In the genomic region with DNA sequence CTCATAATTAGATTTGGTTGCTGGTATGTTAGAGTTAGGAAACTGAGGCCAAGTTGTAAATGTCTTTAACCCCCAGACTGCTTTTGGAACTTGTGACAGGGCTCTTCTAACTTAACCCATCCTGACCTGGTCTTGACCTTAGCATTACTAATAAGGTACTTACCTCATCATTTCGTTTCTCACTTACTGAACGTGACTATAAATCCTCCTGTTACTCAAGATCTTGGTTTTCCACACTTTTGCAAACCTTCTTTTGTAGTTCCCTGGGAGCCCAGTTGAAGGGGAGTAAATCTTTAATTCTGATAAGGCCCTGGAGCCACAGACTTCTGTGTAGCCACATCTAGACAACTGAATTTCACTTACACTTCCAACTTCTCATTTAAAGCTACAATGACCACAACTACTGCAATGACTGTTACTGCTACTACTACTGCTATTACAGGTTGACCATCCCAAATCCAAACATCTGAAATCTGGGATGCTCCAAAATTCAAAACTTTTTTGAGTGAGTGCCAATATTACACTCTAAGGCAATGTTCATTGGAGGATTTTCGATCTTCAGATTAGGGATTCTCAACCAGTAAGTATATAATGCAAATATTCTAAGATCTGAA, we compare ENCODE assay signal across 24 cellular contexts.
DNase-seq lines count a peak whose midpoint lies in the region; ATAC-seq, FAIRE-seq and TF ChIP-seq lines count a peak whose summit lies in the region.
"Had no signal": no experiment of that assay in that cellular context is flagged by ENCODE, and none has a peak within 500 bp of the region (broad histone marks: within the 10 kb centered on the region; RNA-seq: fewer than 3 reads in every experiment).

No MANE protein-coding gene starts in this region.

- DNase-seq in stimulated activated naive CD8-positive, alpha-beta T cell treated with anti-CD3 and anti-CD28 coated beads, Interleukin-15, amount 100 ng/mL, for 72 hours = no peak
- no peak for DNase-seq in stimulated activated naive CD8-positive, alpha-beta T cell treated with anti-CD3 and anti-CD28 coated beads, Interleukin-15, Interleukin-2, amounts not matched to agents 100 U/mL and 50 U/mL, for 24 hours
- DNase-seq in HTR-8/SVneo (ENCODE audit: insufficient read length, low spot score) (no peak), glutamatergic neuron (no peak), A673 (ENCODE audit: low spot score) (no peak), T-cell (no peak)
- DNase-seq in activated CD4-positive, alpha-beta memory T cell treated with anti-CD3 and anti-CD28 coated beads, Interleukin-2, amount 10 ng/mL, durations not matched to agents 7 days and 5 days = no peak
- DNase-seq: activated CD4-positive, alpha-beta T cell treated with anti-CD3 and anti-CD28 coated beads for 4 hours; activated naive CD8-positive, alpha-beta T cell treated with anti-CD3 and anti-CD28 coated beads, Interleukin-2, amount 50 U/mL, for 24 hours; body of pancreas; effector CD4-positive, alpha-beta T cell; foreskin melanocyte; GOT3; hippocampal formation; IMR-90; left ventricle myocardium superior; NCI-H524 treated with DMSO at 0.1 percent for 48 hours had no signal

- no TSS peak for BruUV-seq in A673 (replicated peaks; lab: Mats Ljungman, UMichigan)

- no peak overlapping the region for H3K4me3 Mint-ChIP-seq in stimulated activated naive CD8-positive, alpha-beta T cell treated with anti-CD3 and anti-CD28 coated beads, Interleukin-15, amount 100 ng/mL, for 72 hours
- H3K4me3 Mint-ChIP-seq in glutamatergic neuron (ENCODE audit: unreplicated experiment) (no peak overlapping the region), T-cell (no peak overlapping the region)
- no peak overlapping the region for H3K4me3 Mint-ChIP-seq in activated CD4-positive, alpha-beta memory T cell treated with anti-CD3 and anti-CD28 coated beads, Interleukin-2, amount 10 ng/mL, durations not matched to agents 7 days and 5 days
- H3K4me3 Mint-ChIP-seq: activated naive CD8-positive, alpha-beta T cell treated with anti-CD3 and anti-CD28 coated beads, Interleukin-2, amount 50 U/mL, for 24 hours; neural progenitor cell had no signal

- peaks cover 0 to 8% of the 10 kb centered on the region in 2 donors for H3K9me3 Mint-ChIP-seq in stimulated activated naive CD8-positive, alpha-beta T cell treated with anti-CD3 and anti-CD28 coated beads, Interleukin-15, amount 100 ng/mL, for 72 hours
- peaks cover 6% of the 10 kb centered on the region for H3K9me3 Mint-ChIP-seq in glutamatergic neuron (ENCODE audit: unreplicated experiment)
- no peaks in the 10 kb centered on the region for H3K9me3 Mint-ChIP-seq in activated CD4-positive, alpha-beta memory T cell treated with anti-CD3 and anti-CD28 coated beads, Interleukin-2, amount 10 ng/mL, durations not matched to agents 7 days and 5 days
- H3K9me3 Mint-ChIP-seq in T-cell = no peaks in the 10 kb centered on the region
- H3K9me3 Mint-ChIP-seq: activated naive CD8-positive, alpha-beta T cell treated with anti-CD3 and anti-CD28 coated beads, Interleukin-2, amount 50 U/mL, for 24 hours; activated T-helper 2 cell treated with anti-CD3 and anti-CD28 coated beads, Interferon-gamma antibody, Interleukin-2, Interleukin-4, amounts not matched to agents 10 μg/mL and 5 μg/mL and 100 μg/mL, durations not matched to agents 14 hours and 24 hours and 36 hours had no signal

- intact Hi-C loops in A673 (cut with micrococcal nuclease; ENCODE audit: unreplicated experiment) = no loop called here

- H3K4me3 ChIP-seq in A673 (ENCODE audit: low read depth, low read length, poor library complexity, severe bottlenecking) = no peak overlapping the region
- H3K4me3 ChIP-seq: body of pancreas, neural progenitor cell, suprapubic skin, vagina had no signal

- no peaks in the 10 kb centered on the region for H3K27me3 Mint-ChIP-seq in stimulated activated naive CD8-positive, alpha-beta T cell treated with anti-CD3 and anti-CD28 coated beads, Interleukin-15, amount 100 ng/mL, for 72 hours
- H3K27me3 Mint-ChIP-seq in glutamatergic neuron (ENCODE audit: unreplicated experiment) (peaks cover 3% of the 10 kb centered on the region), T-cell (no peaks in the 10 kb centered on the region)
- H3K27me3 Mint-ChIP-seq in activated CD4-positive, alpha-beta memory T cell treated with anti-CD3 and anti-CD28 coated beads, Interleukin-2, amount 10 ng/mL, durations not matched to agents 7 days and 5 days = peaks cover 2% of the 10 kb centered on the region
- H3K27me3 Mint-ChIP-seq: activated naive CD8-positive, alpha-beta T cell treated with anti-CD3 and anti-CD28 coated beads, Interleukin-2, amount 50 U/mL, for 24 hours; progenitor cell of endocrine pancreas had no signal

- POLR2A ChIA-PET in activated CD4-positive, alpha-beta memory T cell treated with anti-CD3 and anti-CD28 coated beads, Interleukin-2, amount 10 ng/mL, durations not matched to agents 7 days and 5 days (lab: Charles Lee) = no interaction called here
- POLR2A ChIA-PET in A673 (lab: Charles Lee; ENCODE audit: low non-redundant PET) = no interaction called here
- POLR2A ChIA-PET in T-cell (lab: Charles Lee) = no interaction called here

- FAIRE-seq in HTR-8/SVneo (lab: Jason Lieb, UNC) = peak; percentile 48

- no peak for TF ChIP-seq CTCF in glutamatergic neuron (IDR thresholded peaks at IDR 0.05; ENCODE audit: partially characterized antibody, unreplicated experiment)
- TF ChIP-seq CTCF in A673 (conservative IDR thresholded peaks at IDR 0.05; ENCODE audit: low read depth, low read length) = no peak

- no peaks in the 10 kb centered on the region for H3K9me3 ChIP-seq in A673 (ENCODE audit: low read depth, low read length, poor library complexity, severe bottlenecking)
- H3K9me3 ChIP-seq: body of pancreas, suprapubic skin, vagina had no signal

- peaks cover 18% of the 10 kb centered on the region for H3K4me1 Mint-ChIP-seq in stimulated activated naive CD8-positive, alpha-beta T cell treated with anti-CD3 and anti-CD28 coated beads, Interleukin-15, amount 100 ng/mL, for 72 hours
- H3K4me1 Mint-ChIP-seq in glutamatergic neuron (ENCODE audit: low read depth, unreplicated experiment) = peaks cover 30% of the 10 kb centered on the region
- peaks cover 12% of the 10 kb centered on the region for H3K4me1 Mint-ChIP-seq in activated CD4-positive, alpha-beta memory T cell treated with anti-CD3 and anti-CD28 coated beads, Interleukin-2, amount 10 ng/mL, durations not matched to agents 7 days and 5 days
- H3K4me1 Mint-ChIP-seq in T-cell = peaks cover 12 to 25% (median 18%) of the 10 kb centered on the region in 3 donors

- H3K4me1 ChIP-seq in A673 (ENCODE audit: insufficient read depth, low read length, poor library complexity, severe bottlenecking) = peaks cover 5% of the 10 kb centered on the region
- H3K4me1 ChIP-seq: body of pancreas, suprapubic skin, vagina had no signal

- CTCF ChIA-PET in activated CD4-positive, alpha-beta memory T cell treated with anti-CD3 and anti-CD28 coated beads, Interleukin-2, amount 10 ng/mL, durations not matched to agents 7 days and 5 days (lab: Charles Lee) = no interaction called here
- CTCF ChIA-PET in A673 (lab: Charles Lee) (no interaction called here), T-cell (lab: Charles Lee) (no interaction called here)

- ATAC-seq in stimulated activated naive CD8-positive, alpha-beta T cell treated with anti-CD3 and anti-CD28 coated beads, Interleukin-15, amount 100 ng/mL, for 72 hours = peak; percentile 66
- ATAC-seq in stimulated activated naive CD8-positive, alpha-beta T cell treated with anti-CD3 and anti-CD28 coated beads, Interleukin-15, Interleukin-2, amounts not matched to agents 100 U/mL and 50 U/mL, for 24 hours = no peak
- no peak for ATAC-seq in GM18858 (IDR thresholded peaks at IDR 0.05; ENCODE audit: unreplicated experiment)
- no peak for ATAC-seq in T-cell (replicated peaks in 1 of 4)
- ATAC-seq: activated naive CD8-positive, alpha-beta T cell treated with anti-CD3 and anti-CD28 coated beads, Interleukin-2, amount 50 U/mL, for 24 hours; body of pancreas; left ventricle myocardium superior had no signal

- no peaks in the 10 kb centered on the region for H3K36me3 ChIP-seq in A673 (ENCODE audit: insufficient read depth, low read length, poor library complexity, severe bottlenecking)
- H3K36me3 ChIP-seq: neural progenitor cell, suprapubic skin, vagina had no signal

- no peak overlapping the region for H3K27ac ChIP-seq in A673 (ENCODE audit: low read depth, low read length, poor library complexity, severe bottlenecking)
- H3K27ac ChIP-seq: body of pancreas, C4-2B, neural progenitor cell, suprapubic skin, vagina had no signal

- H3K27me3 ChIP-seq in A673 (replicated peaks; ENCODE audit: insufficient read depth, low read depth, low read length, poor library complexity) = no peaks in the 10 kb centered on the region
- H3K27me3 ChIP-seq: body of pancreas, neural progenitor cell, suprapubic skin, vagina had no signal

- H3K27ac Mint-ChIP-seq in stimulated activated naive CD8-positive, alpha-beta T cell treated with anti-CD3 and anti-CD28 coated beads, Interleukin-15, amount 100 ng/mL, for 72 hours = no peak overlapping the region
- H3K27ac Mint-ChIP-seq in glutamatergic neuron (ENCODE audit: unreplicated experiment) = peak overlapping the region; percentile 31
- no peak overlapping the region for H3K27ac Mint-ChIP-seq in activated CD4-positive, alpha-beta memory T cell treated with anti-CD3 and anti-CD28 coated beads, Interleukin-2, amount 10 ng/mL, durations not matched to agents 7 days and 5 days
- H3K27ac Mint-ChIP-seq in T-cell = no peak overlapping the region
- H3K27ac Mint-ChIP-seq: activated naive CD8-positive, alpha-beta T cell treated with anti-CD3 and anti-CD28 coated beads, Interleukin-2, amount 50 U/mL, for 24 hours; activated T-helper 2 cell treated with anti-CD3 and anti-CD28 coated beads, Interferon-gamma antibody, Interleukin-2, Interleukin-4, amounts not matched to agents 10 μg/mL and 5 μg/mL and 100 μg/mL, durations not matched to agents 14 hours and 24 hours and 36 hours; neural progenitor cell; progenitor cell of endocrine pancreas had no signal

- H3K36me3 Mint-ChIP-seq in glutamatergic neuron (ENCODE audit: unreplicated experiment) (no peaks in the 10 kb centered on the region), T-cell (peaks cover 7% of the 10 kb centered on the region)
- H3K36me3 Mint-ChIP-seq in activated CD4-positive, alpha-beta memory T cell treated with anti-CD3 and anti-CD28 coated beads, Interleukin-2, amount 10 ng/mL, durations not matched to agents 7 days and 5 days (ENCODE audit: low read depth) = peaks cover 4% of the 10 kb centered on the region
- H3K36me3 Mint-ChIP-seq: neural progenitor cell had no signal
